ENCODE assay signal across 8 cellular contexts in genomic region chr16:77951788-77952187, GRCh38.
DNase-seq lines count a peak whose midpoint lies in the region; FAIRE-seq and TF ChIP-seq lines count a peak whose summit lies in the region.

No MANE protein-coding gene starts in this region.

- no peak overlapping the region for H2AFZ ChIP-seq in GM23248

- H3K9me2 ChIP-seq in GM23248 (ENCODE audit: insufficient read depth): no peaks in the 10 kb centered on the region

- TF ChIP-seq CTCF in GM20000 (IDR thresholded peaks at IDR 0.05; ENCODE audit: extremely low read depth, missing control alignments): no peak
- peak; percentile 34 for TF ChIP-seq CTCF in colonic mucosa (IDR thresholded peaks at IDR 0.05)

- H3K9ac ChIP-seq in colonic mucosa (ENCODE audit: low read depth in 2 of 2, low read length in 2 of 2): no peak overlapping the region
- no peak overlapping the region for H3K9ac ChIP-seq in GM23248

- intact Hi-C loops in colonic mucosa (cut with DNase I): no loop called here

- H3K4me2 ChIP-seq in GM23248 (ENCODE audit: unreplicated experiment): no peak overlapping the region

- in situ Hi-C loops in GM23248 (cut with MboI): no loop called here

- H3K27me3 ChIP-seq in colonic mucosa (no peaks in the 10 kb centered on the region), GM23248 (replicated peaks; ENCODE audit: insufficient read depth) (no peaks in the 10 kb centered on the region)

- no peaks in the 10 kb centered on the region for H4K20me1 ChIP-seq in GM23248 (ENCODE audit: insufficient read depth)

- WGBS in GM23248 (ENCODE audit: low coverage in 1 of 2, low lambda C conversion rate in 2 of 2, missing lambda C conversion rate in 2 of 2), 2 experiments: 23 to 24% methylated on average over 2 of the region's 2 CpGs

- H3K4me3 ChIP-seq in colonic mucosa (no peak overlapping the region), GM23248 (no peak overlapping the region)

- H3K4me1 ChIP-seq in colonic mucosa (no peaks in the 10 kb centered on the region), GM23248 (ENCODE audit: insufficient read depth) (no peaks in the 10 kb centered on the region)

- H3K36me3 ChIP-seq in colonic mucosa: no peaks in the 10 kb centered on the region
- H3K36me3 ChIP-seq in GM23248 (ENCODE audit: low read depth): no peaks in the 10 kb centered on the region

- DNase-seq in 8988T (peak; percentile 56), GM20000 (ENCODE audit: low spot score) (peak; percentile 58), NCI-H345 treated with DMSO at 0.1 percent for 48 hours (lab: John Stamatoyannopoulos, UW; ENCODE audit: unreplicated experiment) (peak; percentile 9), colonic mucosa (no peak), urothelium cell line (ENCODE audit: low spot score) (peak; percentile 24), GM23248 (no peak), hippocampal formation (lab: John Stamatoyannopoulos, UW) (no peak)
- DNase-seq in activated CD8-positive, alpha-beta memory T cell treated with anti-CD3 and anti-CD28 coated beads, Interleukin-2, amount 50 U/mL, for 48 hours: no peak

- H3F3A ChIP-seq in GM23248 (ENCODE audit: insufficient read depth): no peaks in the 10 kb centered on the region

- H3K9me3 ChIP-seq in colonic mucosa (no peaks in the 10 kb centered on the region), GM23248 (ENCODE audit: low read depth) (no peaks in the 10 kb centered on the region)

- no peaks in the 10 kb centered on the region for H3K79me2 ChIP-seq in GM23248 (ENCODE audit: insufficient read depth)

- FAIRE-seq in urothelium cell line (lab: Jason Lieb, UNC): no peak

- H3K27ac ChIP-seq in colonic mucosa (no peak overlapping the region), GM23248 (no peak overlapping the region)

Comparison
In these comparisons a context has a peak if more than half of its experiments do, and no peak if none do; other contexts are left out.
1. DNase-seq: peak in 8988T (single experiment), GM20000 (single experiment), NCI-H345 treated with DMSO at 0.1 percent for 48 hours (single experiment) and urothelium cell line (single experiment); none in colonic mucosa (single experiment), activated CD8-positive, alpha-beta memory T cell treated with anti-CD3 and anti-CD28 coated beads, Interleukin-2, amount 50 U/mL, for 48 hours (single experiment), GM23248 (single experiment) and hippocampal formation (0 of 2).